ENCODE assay signal across 14 cellular contexts in genomic region chr14:53619625-53620324, GRCh38.
DNase-seq lines count a peak whose midpoint lies in the region; ATAC-seq and TF ChIP-seq lines count a peak whose summit lies in the region.
"Had no signal": no experiment of that assay in that cellular context is flagged by ENCODE, and none has a peak within 500 bp of the region (broad histone marks: within the 10 kb centered on the region; RNA-seq: fewer than 3 reads in every experiment).

No MANE protein-coding gene starts in this region.

- no peaks in the 10 kb centered on the region for H3K36me3 Mint-ChIP-seq in GM23338 (ENCODE audit: low read depth)
- H3K36me3 Mint-ChIP-seq in activated CD8-positive, alpha-beta T cell treated with anti-CD3 and anti-CD28 coated beads for 36 hours (ENCODE audit: low read depth): no peaks in the 10 kb centered on the region
- H3K36me3 Mint-ChIP-seq: naive thymus-derived CD4-positive, alpha-beta T cell had no signal

- H3K27me3 Mint-ChIP-seq in GM23338 (ENCODE audit: insufficient read depth, low read depth, poor library complexity): no peaks in the 10 kb centered on the region
- no peaks in the 10 kb centered on the region for H3K27me3 Mint-ChIP-seq in activated CD8-positive, alpha-beta T cell treated with anti-CD3 and anti-CD28 coated beads for 36 hours
- H3K27me3 Mint-ChIP-seq: activated CD4-positive, alpha-beta T cell treated with anti-CD3 and anti-CD28 coated beads, Interleukin-2, amount 10 ng/mL, durations not matched to agents 7 days and 5 days had no signal

- POLR2A ChIA-PET in activated CD8-positive, alpha-beta T cell treated with anti-CD3 and anti-CD28 coated beads for 36 hours (lab: Charles Lee): no interaction called here

- intact Hi-C loops in activated CD8-positive, alpha-beta T cell treated with anti-CD3 and anti-CD28 coated beads for 36 hours (cut with micrococcal nuclease): no loop called here
- intact Hi-C loops in testis (cut with DNase I; ENCODE audit: low total_unique reads): no loop called here

- no peak overlapping the region for H3K4me2 ChIP-seq in GM23338

- H3K27ac Mint-ChIP-seq in GM23338: no peak overlapping the region
- no peak overlapping the region for H3K27ac Mint-ChIP-seq in activated CD8-positive, alpha-beta T cell treated with anti-CD3 and anti-CD28 coated beads for 36 hours
- H3K27ac Mint-ChIP-seq: activated CD4-positive, alpha-beta T cell treated with anti-CD3 and anti-CD28 coated beads, Interleukin-2, amount 10 ng/mL, durations not matched to agents 7 days and 5 days; naive thymus-derived CD4-positive, alpha-beta T cell had no signal

- H3K27me3 ChIP-seq in GM23338 (ENCODE audit: insufficient read depth) (no peaks in the 10 kb centered on the region), brain microvascular endothelial cell (replicated peaks) (no peaks in the 10 kb centered on the region), testis (no peaks in the 10 kb centered on the region)

- no peaks in the 10 kb centered on the region for H4K20me1 ChIP-seq in GM23338 (replicated peaks; ENCODE audit: insufficient read depth)

- no peaks in the 10 kb centered on the region for H3F3A ChIP-seq in GM23338 (replicated peaks; ENCODE audit: low read depth)

- H3K27ac ChIP-seq in GM23338 (ENCODE audit: low read depth) (no peak overlapping the region), brain microvascular endothelial cell (no peak overlapping the region), testis (no peak overlapping the region)

- peaks cover 8% of the 10 kb centered on the region; the same call in 1 of the 2 replicates for H3K9me2 ChIP-seq in GM23338 (ENCODE audit: insufficient read depth)

- no peaks in the 10 kb centered on the region; the same call in 2 of the 3 replicates for H3K9me3 Mint-ChIP-seq in GM23338
- H3K9me3 Mint-ChIP-seq in activated CD8-positive, alpha-beta T cell treated with anti-CD3 and anti-CD28 coated beads for 36 hours: no peaks in the 10 kb centered on the region

- H3K79me2 ChIP-seq in GM23338 (replicated peaks; ENCODE audit: insufficient read depth): no peaks in the 10 kb centered on the region

- in situ Hi-C loops in brain microvascular endothelial cell (cut with HindIII; ENCODE audit: low pct_ligation_motif_present, low sequenced_read_pairs): no loop called here

- H3K4me3 ChIP-seq in GM23338 (no peak overlapping the region), brain microvascular endothelial cell (ENCODE audit: low read depth, low read length) (no peak overlapping the region), testis (no peak overlapping the region)

- CTCF ChIA-PET in activated CD8-positive, alpha-beta T cell treated with anti-CD3 and anti-CD28 coated beads for 36 hours (lab: Charles Lee): no interaction called here

- H3K36me3 ChIP-seq in GM23338 (ENCODE audit: insufficient read depth) (no peaks in the 10 kb centered on the region), brain microvascular endothelial cell (replicated peaks) (no peaks in the 10 kb centered on the region), testis (ENCODE audit: low read depth, missing control alignments) (no peaks in the 10 kb centered on the region)

- H2AFZ ChIP-seq in GM23338: peak overlapping the region; percentile 66; the same call in 1 of the 2 replicates

- H3K4me1 ChIP-seq in GM23338 (ENCODE audit: insufficient read depth) (no peaks in the 10 kb centered on the region), testis (no peaks in the 10 kb centered on the region)

- H3K4me1 Mint-ChIP-seq in GM23338: no peaks in the 10 kb centered on the region
- H3K4me1 Mint-ChIP-seq in activated CD8-positive, alpha-beta T cell treated with anti-CD3 and anti-CD28 coated beads for 36 hours (ENCODE audit: low read depth): no peaks in the 10 kb centered on the region
- H3K4me1 Mint-ChIP-seq: activated CD4-positive, alpha-beta T cell treated with anti-CD3 and anti-CD28 coated beads, Interleukin-2, amount 10 ng/mL, durations not matched to agents 7 days and 5 days; naive thymus-derived CD4-positive, alpha-beta T cell had no signal

- no peaks in the 10 kb centered on the region for H3K9me3 ChIP-seq in testis

- 69 to 74% methylated on average over 5 of the region's 5 CpGs for WGBS in testis, 2 donors

- no peak for TF ChIP-seq CTCF in GM23338 (conservative IDR thresholded peaks at IDR 0.05; ENCODE audit: low read depth in 2 of 2)
- no peak for TF ChIP-seq CTCF in brain microvascular endothelial cell (IDR thresholded peaks at IDR 0.05; ENCODE audit: low read depth, low read length, missing control alignments)
- TF ChIP-seq CTCF in activated CD8-positive, alpha-beta T cell treated with anti-CD3 and anti-CD28 coated beads for 36 hours (IDR thresholded peaks at IDR 0.05): no peak
- TF ChIP-seq CTCF in testis (IDR thresholded peaks at IDR 0.05): no peak

- H3K4me3 Mint-ChIP-seq in GM23338: no peak overlapping the region
- no peak overlapping the region for H3K4me3 Mint-ChIP-seq in activated CD8-positive, alpha-beta T cell treated with anti-CD3 and anti-CD28 coated beads for 36 hours
- H3K4me3 Mint-ChIP-seq: activated CD4-positive, alpha-beta T cell treated with anti-CD3 and anti-CD28 coated beads, Interleukin-2, amount 10 ng/mL, durations not matched to agents 7 days and 5 days; naive thymus-derived CD4-positive, alpha-beta T cell had no signal

- ATAC-seq in GM23338 (no peak), GM21529 (IDR thresholded peaks at IDR 0.05; ENCODE audit: unreplicated experiment) (no peak), HG02759 (IDR thresholded peaks at IDR 0.05; ENCODE audit: unreplicated experiment) (no peak)
- ATAC-seq in activated CD8-positive, alpha-beta T cell treated with anti-CD3 and anti-CD28 coated beads for 36 hours: no peak
- ATAC-seq: naive thymus-derived CD4-positive, alpha-beta T cell had no signal

- TF ChIP-seq POLR2A in testis (IDR thresholded peaks at IDR 0.05): no peak

- DNase-seq in GM23338 (ENCODE audit: low spot score) (no peak), brain microvascular endothelial cell (peak; percentile 34), iPS-NIHi7 (ENCODE audit: extremely low spot score) (peak; percentile 31), stromal cell of bone marrow (ENCODE audit: low read depth) (peak; percentile 13), testis (no peak)
- DNase-seq in activated CD8-positive, alpha-beta T cell treated with anti-CD3 and anti-CD28 coated beads for 36 hours: no peak
- DNase-seq: activated CD4-positive, alpha-beta T cell treated with anti-CD3 and anti-CD28 coated beads, Interleukin-2, amount 10 ng/mL, durations not matched to agents 7 days and 5 days; activated naive CD4-positive, alpha-beta T cell; naive thymus-derived CD4-positive, alpha-beta T cell; NCI-H1048; NCI-H774; stimulated activated CD8-positive, alpha-beta memory T cell treated with anti-CD3 and anti-CD28 coated beads, Interleukin-4, amount 100 ng/mL, for 48 hours had no signal

TF ChIP-seq in GM23338, 12 proteins besides CTCF, POLR2A, EP300 and RAD21:
- TF ChIP-seq ZNF331 (CRISPR knock-in tag; IDR thresholded peaks at IDR 0.05; ENCODE audit: low read depth) (no peak), JUNB (IDR thresholded peaks at IDR 0.05; ENCODE audit: unreplicated experiment) (no peak), STAT1 (IDR thresholded peaks at IDR 0.05; ENCODE audit: unreplicated experiment) (no peak), NANOG (IDR thresholded peaks at IDR 0.05; ENCODE audit: borderline replicate concordance) (no peak), EZH2phosphoT487 (IDR thresholded peaks at IDR 0.05; ENCODE audit: unreplicated experiment) (no peak), ETS1 (IDR thresholded peaks at IDR 0.05) (no peak), POLR2AphosphoS5 (IDR thresholded peaks at IDR 0.05; ENCODE audit: low read depth) (no peak), CREB1 (CRISPR knock-in tag; IDR thresholded peaks at IDR 0.05; ENCODE audit: low read depth) (no peak)

Comparison
In these comparisons a context has a peak if more than half of its experiments do, and no peak if none do; other contexts are left out.
1. DNase-seq: peak in brain microvascular endothelial cell (single experiment), iPS-NIHi7 (single experiment) and stromal cell of bone marrow (single experiment); none in GM23338 (single experiment), activated CD8-positive, alpha-beta T cell treated with anti-CD3 and anti-CD28 coated beads for 36 hours (single experiment) and testis (single experiment).